ENCODE assay signal across 23 cellular contexts in genomic region chr2:50661682-50662081, GRCh38.
"Had no signal": no experiment of that assay in that cellular context is flagged by ENCODE, and none has a peak within 500 bp of the region (broad histone marks: within the 10 kb centered on the region; RNA-seq: fewer than 3 reads in every experiment).

No MANE protein-coding gene starts in this region.

- H3K9me3 ChIP-seq: esophagus muscularis mucosa, gastrocnemius medialis, left lung, lower lobe of right lung, mucosa of descending colon had no signal

- H3K27ac ChIP-seq: coronary artery, esophagus muscularis mucosa, foreskin keratinocyte, gastrocnemius medialis, heart right ventricle, left lung, lower lobe of right lung had no signal

- H3K4me3 ChIP-seq: coronary artery, dorsolateral prefrontal cortex, esophagus muscularis mucosa, gastrocnemius medialis, heart right ventricle, left lung, lower lobe of right lung, mucosa of descending colon had no signal

- H3K36me3 ChIP-seq: esophagus muscularis mucosa, gastrocnemius medialis, heart right ventricle, left lung, lower lobe of right lung had no signal

- H3K4me1 ChIP-seq: esophagus muscularis mucosa, gastrocnemius medialis, heart right ventricle, left lung, lower lobe of right lung had no signal

- DNase-seq: dermis blood vessel endothelial cell; dorsolateral prefrontal cortex; effector CD4-positive, alpha-beta T cell; effector memory CD4-positive, alpha-beta T cell; foreskin keratinocyte; gastrocnemius medialis; glutamatergic neuron; head of caudate nucleus; heart right ventricle; hippocampal formation; left cardiac atrium; left lung; left ventricle myocardium superior; lower lobe of right lung; mesenchymal stem cell; mucosa of descending colon; naive B cell had no signal

- ATAC-seq: foreskin keratinocyte, gastrocnemius medialis, heart right ventricle, left cardiac atrium, left lung, left ventricle myocardium superior, lower lobe of right lung, mucosa of descending colon had no signal

- H3K27me3 ChIP-seq: dorsolateral prefrontal cortex, esophagus muscularis mucosa, foreskin keratinocyte, gastrocnemius medialis, heart right ventricle, left lung had no signal

- FAIRE-seq: colon, endothelial cell of umbilical vein, islet of Langerhans, keratinocyte had no signal
